27 cellular contexts compared by ENCODE assay signal in genomic region chr2:99939135-99939534, GRCh38.
"Had no signal": no experiment of that assay in that cellular context is flagged by ENCODE, and none has a peak within 500 bp of the region (broad histone marks: within the 10 kb centered on the region; RNA-seq: fewer than 3 reads in every experiment).

No MANE protein-coding gene starts in this region.

- H3K27ac ChIP-seq: brain microvascular endothelial cell, gastroesophageal sphincter, parathyroid adenoma, psoas muscle, stomach, thyroid gland, upper lobe of left lung, vagina had no signal

- H3K4me1 Mint-ChIP-seq: activated CD4-positive, alpha-beta memory T cell treated with anti-CD3 and anti-CD28 coated beads, Interleukin-2, amount 10 ng/mL, durations not matched to agents 7 days and 5 days; activated CD4-positive, alpha-beta T cell treated with anti-CD3 and anti-CD28 coated beads, Interleukin-2, amount 10 ng/mL, durations not matched to agents 7 days and 5 days; activated naive CD4-positive, alpha-beta T cell treated with anti-CD3 and anti-CD28 coated beads, Interleukin-2, amount 10 ng/mL, durations not matched to agents 7 days and 5 days; naive thymus-derived CD4-positive, alpha-beta T cell had no signal

- ATAC-seq: gastroesophageal sphincter; left cardiac atrium; naive thymus-derived CD4-positive, alpha-beta T cell; psoas muscle; stimulated activated naive B cell treated with anti-CD40 and anti-IgM and Interleukin-4, amounts not matched to agents 10 μg/mL and 1 μg/mL and 100 μg/mL, for 72 hours; WTC11 had no signal

- H3K4me3 Mint-ChIP-seq: activated CD4-positive, alpha-beta memory T cell treated with anti-CD3 and anti-CD28 coated beads, Interleukin-2, amount 10 ng/mL, durations not matched to agents 7 days and 5 days; activated CD4-positive, alpha-beta T cell treated with anti-CD3 and anti-CD28 coated beads, Interleukin-2, amount 10 ng/mL, durations not matched to agents 7 days and 5 days; activated naive CD4-positive, alpha-beta T cell treated with anti-CD3 and anti-CD28 coated beads, Interleukin-2, amount 10 ng/mL, durations not matched to agents 7 days and 5 days; activated naive CD8-positive, alpha-beta T cell treated with anti-CD3 and anti-CD28 coated beads, Interleukin-2, amount 10 ng/mL, durations not matched to agents 7 days and 5 days; activated T-cell treated with anti-CD3 and anti-CD28 coated beads, Interleukin-2, amount 50 U/mL, for 24 hours; memory B cell; naive thymus-derived CD4-positive, alpha-beta T cell; stimulated activated naive B cell treated with anti-CD40 and anti-IgM and Interleukin-4, amounts not matched to agents 10 μg/mL and 1 μg/mL and 100 μg/mL, for 72 hours; WTC11 had no signal

- H3K4me3 ChIP-seq: gastroesophageal sphincter, psoas muscle, stomach, thyroid gland, upper lobe of left lung, vagina had no signal

- H3K4me1 ChIP-seq: gastroesophageal sphincter, parathyroid adenoma, psoas muscle, upper lobe of left lung, vagina had no signal

- H3K27me3 ChIP-seq: brain microvascular endothelial cell, gastroesophageal sphincter, stomach, thyroid gland, upper lobe of left lung, vagina had no signal

- H3K9ac ChIP-seq: parathyroid adenoma had no signal

- H3K9me3 ChIP-seq: gastroesophageal sphincter, psoas muscle, stomach, thyroid gland, upper lobe of left lung, vagina had no signal

- H3K27ac Mint-ChIP-seq: activated CD4-positive, alpha-beta memory T cell treated with anti-CD3 and anti-CD28 coated beads, Interleukin-2, amount 10 ng/mL, durations not matched to agents 7 days and 5 days; activated CD4-positive, alpha-beta T cell treated with anti-CD3 and anti-CD28 coated beads, Interleukin-2, amount 10 ng/mL, durations not matched to agents 7 days and 5 days; activated naive CD4-positive, alpha-beta T cell treated with anti-CD3 and anti-CD28 coated beads, Interleukin-2, amount 10 ng/mL, durations not matched to agents 7 days and 5 days; activated naive CD8-positive, alpha-beta T cell treated with anti-CD3 and anti-CD28 coated beads, Interleukin-2, amount 10 ng/mL, durations not matched to agents 7 days and 5 days; activated T-cell treated with anti-CD3 and anti-CD28 coated beads, Interleukin-2, amount 50 U/mL, for 24 hours; stimulated activated naive B cell treated with anti-CD40 and anti-IgM and Interleukin-4, amounts not matched to agents 10 μg/mL and 1 μg/mL and 100 μg/mL, for 72 hours; WTC11 had no signal

- DNase-seq: activated CD4-positive, alpha-beta memory T cell treated with anti-CD3 and anti-CD28 coated beads, Interleukin-2, amount 10 ng/mL, durations not matched to agents 7 days and 5 days; activated CD4-positive, alpha-beta T cell treated with anti-CD3 and anti-CD28 coated beads for 1 hour; activated CD4-positive, alpha-beta T cell treated with anti-CD3 and anti-CD28 coated beads, Interleukin-2, amount 10 ng/mL, durations not matched to agents 7 days and 5 days; activated CD8-positive, alpha-beta memory T cell treated with anti-CD3 and anti-CD28 coated beads, Interleukin-2, amount 50 U/mL, for 48 hours; activated gamma-delta T cell; activated naive CD4-positive, alpha-beta T cell treated with anti-CD3 and anti-CD28 coated beads, Interleukin-2, amount 10 ng/mL, durations not matched to agents 7 days and 5 days; activated naive CD8-positive, alpha-beta T cell treated with anti-CD3 and anti-CD28 coated beads, Interleukin-2, amount 10 ng/mL, durations not matched to agents 7 days and 5 days; activated T-cell treated with anti-CD3 and anti-CD28 coated beads, Interleukin-2, amount 50 U/mL, for 24 hours; brain microvascular endothelial cell; caudate nucleus; hippocampal formation; left cardiac atrium; midbrain; naive thymus-derived CD4-positive, alpha-beta T cell; psoas muscle; stimulated activated CD4-positive, alpha-beta T cell treated with anti-CD3 and anti-CD28 coated beads, Interleukin-15, amount 100 ng/mL, for 24 hours; stimulated activated CD4-positive, alpha-beta T cell treated with anti-CD3 and anti-CD28 coated beads, Interleukin-2, amount 100 ng/mL, for 24 hours; stimulated activated naive B cell treated with anti-CD40 and anti-IgM and Interleukin-4, amounts not matched to agents 10 μg/mL and 1 μg/mL and 100 μg/mL, for 72 hours; stomach; T1000; thyroid gland; upper lobe of left lung had no signal

- H2AFZ ChIP-seq: parathyroid adenoma had no signal

- H3K9me3 Mint-ChIP-seq: activated CD4-positive, alpha-beta memory T cell treated with anti-CD3 and anti-CD28 coated beads, Interleukin-2, amount 10 ng/mL, durations not matched to agents 7 days and 5 days; activated CD4-positive, alpha-beta T cell treated with anti-CD3 and anti-CD28 coated beads, Interleukin-2, amount 10 ng/mL, durations not matched to agents 7 days and 5 days; activated naive CD4-positive, alpha-beta T cell treated with anti-CD3 and anti-CD28 coated beads, Interleukin-2, amount 10 ng/mL, durations not matched to agents 7 days and 5 days; activated naive CD8-positive, alpha-beta T cell treated with anti-CD3 and anti-CD28 coated beads, Interleukin-2, amount 10 ng/mL, durations not matched to agents 7 days and 5 days; activated T-cell treated with anti-CD3 and anti-CD28 coated beads, Interleukin-2, amount 50 U/mL, for 24 hours; memory B cell; stimulated activated naive B cell treated with anti-CD40 and anti-IgM and Interleukin-4, amounts not matched to agents 10 μg/mL and 1 μg/mL and 100 μg/mL, for 72 hours; WTC11 had no signal

- H3K79me2 ChIP-seq: parathyroid adenoma had no signal

- H3K36me3 Mint-ChIP-seq: activated naive CD4-positive, alpha-beta T cell treated with anti-CD3 and anti-CD28 coated beads, Interleukin-2, amount 10 ng/mL, durations not matched to agents 7 days and 5 days; activated naive CD8-positive, alpha-beta T cell treated with anti-CD3 and anti-CD28 coated beads, Interleukin-2, amount 10 ng/mL, durations not matched to agents 7 days and 5 days; WTC11 had no signal

- H3K36me3 ChIP-seq: brain microvascular endothelial cell, stomach, thyroid gland, upper lobe of left lung, vagina had no signal

- H3K27me3 Mint-ChIP-seq: activated CD4-positive, alpha-beta memory T cell treated with anti-CD3 and anti-CD28 coated beads, Interleukin-2, amount 10 ng/mL, durations not matched to agents 7 days and 5 days; activated CD4-positive, alpha-beta T cell treated with anti-CD3 and anti-CD28 coated beads, Interleukin-2, amount 10 ng/mL, durations not matched to agents 7 days and 5 days; activated naive CD4-positive, alpha-beta T cell treated with anti-CD3 and anti-CD28 coated beads, Interleukin-2, amount 10 ng/mL, durations not matched to agents 7 days and 5 days; activated T-cell treated with anti-CD3 and anti-CD28 coated beads, Interleukin-2, amount 50 U/mL, for 24 hours; memory B cell; naive thymus-derived CD4-positive, alpha-beta T cell; stimulated activated naive B cell treated with anti-CD40 and anti-IgM and Interleukin-4, amounts not matched to agents 10 μg/mL and 1 μg/mL and 100 μg/mL, for 72 hours had no signal
